ENCODE assay signal across 36 cellular contexts in the genomic region with DNA sequence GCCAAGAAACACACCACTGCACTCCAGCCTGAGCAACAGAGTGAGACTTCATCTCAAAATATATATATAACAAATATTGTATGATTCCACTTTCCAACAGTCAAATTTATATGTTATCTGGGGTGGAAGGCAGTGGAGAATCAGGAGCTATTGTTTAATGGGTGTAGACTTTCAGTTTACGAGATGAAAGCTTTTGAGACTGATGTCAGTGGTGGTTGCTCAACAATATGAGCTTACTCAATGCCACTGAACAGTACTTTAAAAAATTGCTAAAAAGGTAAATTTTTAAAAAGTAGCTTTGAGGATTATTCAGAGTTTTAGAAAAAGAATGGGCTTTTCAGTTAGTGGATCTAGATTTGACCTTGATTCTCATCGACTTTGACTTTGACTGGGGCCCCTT.
"Had no signal": no experiment of that assay in that cellular context is flagged by ENCODE, and none has a peak within 500 bp of the region (broad histone marks: within the 10 kb centered on the region; RNA-seq: fewer than 3 reads in every experiment).

No MANE protein-coding gene starts in this region.

- H3K9me3 Mint-ChIP-seq: activated CD4-positive, alpha-beta T cell treated with anti-CD3 and anti-CD28 coated beads, Interleukin-2, amount 10 ng/mL, durations not matched to agents 24 days and 14 days; activated naive CD4-positive, alpha-beta T cell treated with anti-CD3 and anti-CD28 coated beads for 36 hours; activated T-helper 1 cell treated with anti-CD3 and anti-CD28 coated beads, Interleukin-12 subunit alpha, Interleukin-12 subunit beta, Interleukin-2, Interleukin-4 antibody, amounts not matched to agents 30 ng/mL and 10 ng/mL and 1 ng/mL, durations not matched to agents 14 hours and 24 hours and 36 hours had no signal

- H3K27ac ChIP-seq: ascending aorta, body of pancreas, breast epithelium, PC-9, RWPE1, WERI-Rb-1 had no signal

- ATAC-seq: activated CD8-positive, alpha-beta T cell treated with anti-CD3 and anti-CD28 coated beads, Interleukin-2, amount 10 ng/mL, durations not matched to agents 7 days and 5 days; activated naive CD4-positive, alpha-beta T cell treated with anti-CD3 and anti-CD28 coated beads, Interleukin-2, amount 50 U/mL, for 72 hours; activated T-cell treated with anti-CD3 and anti-CD28 coated beads, Interleukin-2, amount 50 U/mL, for 4 hours; body of pancreas; K562; Right ventricle myocardium inferior had no signal

- H3K36me3 Mint-ChIP-seq: activated naive CD4-positive, alpha-beta T cell treated with anti-CD3 and anti-CD28 coated beads, Interleukin-2, amount 50 U/mL, for 72 hours had no signal

- DNase-seq: activated CD4-positive, alpha-beta T cell treated with anti-CD3 and anti-CD28 coated beads for 1 hour; activated CD4-positive, alpha-beta T cell treated with anti-CD3 and anti-CD28 coated beads, Interleukin-2, amount 10 ng/mL, durations not matched to agents 24 days and 14 days; activated CD4-positive, alpha-beta T cell treated with anti-CD3 and anti-CD28 coated beads, Interleukin-2, amount 50 U/mL, for 48 hours; activated CD4-positive, CD25-positive, alpha-beta regulatory T cell; activated CD8-positive, alpha-beta T cell treated with anti-CD3 and anti-CD28 coated beads, Interleukin-2, amount 10 ng/mL, durations not matched to agents 7 days and 5 days; activated gamma-delta T cell treated with Interleukin-2 at 50 U/mL for 16 hours; activated naive CD4-positive, alpha-beta T cell treated with anti-CD3 and anti-CD28 coated beads for 36 hours; activated T-cell treated with anti-CD3 and anti-CD28 coated beads for 4 hours; activated T-cell treated with anti-CD3 and anti-CD28 coated beads, Interleukin-2, amount 50 U/mL, for 4 hours; amygdala; body of pancreas; NCI-H1048; NCI-H1105 treated with DMSO at 0.1 percent for 48 hours; NCI-H1436; NCI-H1694; NCI-H1930; NCI-H2081 treated with DMSO at 0.1 percent for 48 hours; NCI-H510A; NCI-H526; NCI-H748 treated with DMSO at 0.1 percent for 48 hours; NK-92 treated with Interleukin-12 subunit alpha and Interleukin-12 subunit beta, amount 100 ng/mL, for 24 hours; PC-9; SIG-M5; SW 1271; T-helper 1 cell; T-helper 2 cell; T-helper 9 cell; WERI-Rb-1 had no signal

- H3K4me1 ChIP-seq: body of pancreas, breast epithelium had no signal

- H2AFZ ChIP-seq: PC-9 had no signal

- H3K4me2 ChIP-seq: PC-9 had no signal

- H3K4me1 Mint-ChIP-seq: activated CD4-positive, alpha-beta T cell treated with anti-CD3 and anti-CD28 coated beads, Interleukin-2, amount 10 ng/mL, durations not matched to agents 24 days and 14 days had no signal

- H3K36me3 ChIP-seq: ascending aorta, breast epithelium, WERI-Rb-1 had no signal

- H3K4me3 Mint-ChIP-seq: activated CD4-positive, alpha-beta T cell treated with anti-CD3 and anti-CD28 coated beads, Interleukin-2, amount 10 ng/mL, durations not matched to agents 24 days and 14 days; activated CD8-positive, alpha-beta T cell treated with anti-CD3 and anti-CD28 coated beads, Interleukin-2, amount 10 ng/mL, durations not matched to agents 7 days and 5 days; activated naive CD4-positive, alpha-beta T cell treated with anti-CD3 and anti-CD28 coated beads for 36 hours; activated T-cell treated with anti-CD3 and anti-CD28 coated beads, Interleukin-2, amount 50 U/mL, for 4 hours; activated T-helper 1 cell treated with anti-CD3 and anti-CD28 coated beads, Interleukin-12 subunit alpha, Interleukin-12 subunit beta, Interleukin-2, Interleukin-4 antibody, amounts not matched to agents 30 ng/mL and 10 ng/mL and 1 ng/mL, durations not matched to agents 14 hours and 24 hours and 36 hours had no signal

- FAIRE-seq: K562, RCC 7860 had no signal

- H3K27ac Mint-ChIP-seq: activated CD4-positive, alpha-beta T cell treated with anti-CD3 and anti-CD28 coated beads, Interleukin-2, amount 10 ng/mL, durations not matched to agents 24 days and 14 days; activated CD8-positive, alpha-beta T cell treated with anti-CD3 and anti-CD28 coated beads, Interleukin-2, amount 10 ng/mL, durations not matched to agents 7 days and 5 days; activated naive CD4-positive, alpha-beta T cell treated with anti-CD3 and anti-CD28 coated beads for 36 hours; activated naive CD4-positive, alpha-beta T cell treated with anti-CD3 and anti-CD28 coated beads, Interleukin-2, amount 50 U/mL, for 72 hours; activated T-helper 1 cell treated with anti-CD3 and anti-CD28 coated beads, Interleukin-12 subunit alpha, Interleukin-12 subunit beta, Interleukin-2, Interleukin-4 antibody, amounts not matched to agents 30 ng/mL and 10 ng/mL and 1 ng/mL, durations not matched to agents 14 hours and 24 hours and 36 hours had no signal

- H3K27me3 ChIP-seq: ascending aorta, body of pancreas, breast epithelium had no signal

- H3K4me3 ChIP-seq: ascending aorta, body of pancreas, breast epithelium, K562, PC-9 had no signal

- H3K27me3 Mint-ChIP-seq: activated CD4-positive, alpha-beta T cell treated with anti-CD3 and anti-CD28 coated beads, Interleukin-2, amount 10 ng/mL, durations not matched to agents 24 days and 14 days had no signal

- H3K9me3 ChIP-seq: ascending aorta, body of pancreas, breast epithelium had no signal
